Comparison of ENCODE assay signal across 1 cellular context in genomic region chr1:23791434-23792047, GRCh38.
TF ChIP-seq lines count a peak whose summit lies in the region.

No MANE protein-coding gene starts in this region.

TF ChIP-seq in HEK293, 187 proteins besides CTCF, POLR2A, EP300 and RAD21 (continued from another document):
- TF ChIP-seq, protein P1, sequence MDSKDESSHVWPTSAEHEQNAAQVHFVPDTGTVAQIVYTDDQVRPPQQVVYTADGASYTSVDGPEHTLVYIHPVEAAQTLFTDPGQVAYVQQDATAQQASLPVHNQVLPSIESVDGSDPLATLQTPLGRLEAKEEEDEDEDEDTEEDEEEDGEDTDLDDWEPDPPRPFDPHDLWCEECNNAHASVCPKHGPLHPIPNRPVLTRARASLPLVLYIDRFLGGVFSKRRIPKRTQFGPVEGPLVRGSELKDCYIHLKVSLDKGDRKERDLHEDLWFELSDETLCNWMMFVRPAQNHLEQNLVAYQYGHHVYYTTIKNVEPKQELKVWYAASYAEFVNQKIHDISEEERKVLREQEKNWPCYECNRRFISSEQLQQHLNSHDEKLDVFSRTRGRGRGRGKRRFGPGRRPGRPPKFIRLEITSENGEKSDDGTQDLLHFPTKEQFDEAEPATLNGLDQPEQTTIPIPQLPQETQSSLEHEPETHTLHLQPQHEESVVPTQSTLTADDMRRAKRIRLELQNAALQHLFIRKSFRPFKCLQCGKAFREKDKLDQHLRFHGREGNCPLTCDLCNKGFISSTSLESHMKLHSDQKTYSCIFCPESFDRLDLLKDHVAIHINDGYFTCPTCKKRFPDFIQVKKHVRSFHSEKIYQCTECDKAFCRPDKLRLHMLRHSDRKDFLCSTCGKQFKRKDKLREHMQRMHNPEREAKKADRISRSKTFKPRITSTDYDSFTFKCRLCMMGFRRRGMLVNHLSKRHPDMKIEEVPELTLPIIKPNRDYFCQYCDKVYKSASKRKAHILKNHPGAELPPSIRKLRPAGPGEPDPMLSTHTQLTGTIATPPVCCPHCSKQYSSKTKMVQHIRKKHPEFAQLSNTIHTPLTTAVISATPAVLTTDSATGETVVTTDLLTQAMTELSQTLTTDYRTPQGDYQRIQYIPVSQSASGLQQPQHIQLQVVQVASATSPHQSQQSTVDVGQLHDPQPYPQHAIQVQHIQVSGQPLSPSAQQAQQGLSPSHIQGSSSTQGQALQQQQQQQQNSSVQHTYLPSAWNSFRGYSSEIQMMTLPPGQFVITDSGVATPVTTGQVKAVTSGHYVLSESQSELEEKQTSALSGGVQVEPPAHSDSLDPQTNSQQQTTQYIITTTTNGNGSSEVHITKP (tag by site-specific recombination; IDR thresholded peaks at IDR 0.05), result peak; percentile 91
- TF ChIP-seq SP3 (tag by site-specific recombination; IDR thresholded peaks at IDR 0.05) (0 out of 2 replicates have a peak, but pooled peaks have one; percentile 28), SP2 (tag by site-specific recombination; IDR thresholded peaks at IDR 0.05) (peak; percentile 64), ZNF341 (tag by site-specific recombination; IDR thresholded peaks at IDR 0.05; ENCODE audit: low read depth) (peak; percentile 68), ZBTB48 (tag by site-specific recombination; IDR thresholded peaks at IDR 0.05) (peak; percentile 35), ATF2 (tag by site-specific recombination; IDR thresholded peaks at IDR 0.05; ENCODE audit: low read depth) (no peak), ZBTB44 (tag by site-specific recombination; IDR thresholded peaks at IDR 0.05) (no peak), GLIS1 (tag by site-specific recombination; IDR thresholded peaks at IDR 0.05) (0 out of 2 replicates have a peak, but pooled peaks have one; percentile 24), ZNF335 (tag by site-specific recombination; conservative IDR thresholded peaks at IDR 0.05) (peak; percentile 49; the same call in 1 of the 2 replicates)
- TF ChIP-seq, protein P2, sequence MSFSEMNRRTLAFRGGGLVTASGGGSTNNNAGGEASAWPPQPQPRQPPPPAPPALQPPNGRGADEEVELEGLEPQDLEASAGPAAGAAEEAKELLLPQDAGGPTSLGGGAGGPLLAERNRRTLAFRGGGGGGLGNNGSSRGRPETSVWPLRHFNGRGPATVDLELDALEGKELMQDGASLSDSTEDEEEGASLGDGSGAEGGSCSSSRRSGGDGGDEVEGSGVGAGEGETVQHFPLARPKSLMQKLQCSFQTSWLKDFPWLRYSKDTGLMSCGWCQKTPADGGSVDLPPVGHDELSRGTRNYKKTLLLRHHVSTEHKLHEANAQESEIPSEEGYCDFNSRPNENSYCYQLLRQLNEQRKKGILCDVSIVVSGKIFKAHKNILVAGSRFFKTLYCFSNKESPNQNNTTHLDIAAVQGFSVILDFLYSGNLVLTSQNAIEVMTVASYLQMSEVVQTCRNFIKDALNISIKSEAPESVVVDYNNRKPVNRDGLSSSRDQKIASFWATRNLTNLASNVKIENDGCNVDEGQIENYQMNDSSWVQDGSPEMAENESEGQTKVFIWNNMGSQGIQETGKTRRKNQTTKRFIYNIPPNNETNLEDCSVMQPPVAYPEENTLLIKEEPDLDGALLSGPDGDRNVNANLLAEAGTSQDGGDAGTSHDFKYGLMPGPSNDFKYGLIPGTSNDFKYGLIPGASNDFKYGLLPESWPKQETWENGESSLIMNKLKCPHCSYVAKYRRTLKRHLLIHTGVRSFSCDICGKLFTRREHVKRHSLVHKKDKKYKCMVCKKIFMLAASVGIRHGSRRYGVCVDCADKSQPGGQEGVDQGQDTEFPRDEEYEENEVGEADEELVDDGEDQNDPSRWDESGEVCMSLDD (tag by site-specific recombination; IDR thresholded peaks at IDR 0.05), result peak; percentile 88
- TF ChIP-seq, protein P3, sequence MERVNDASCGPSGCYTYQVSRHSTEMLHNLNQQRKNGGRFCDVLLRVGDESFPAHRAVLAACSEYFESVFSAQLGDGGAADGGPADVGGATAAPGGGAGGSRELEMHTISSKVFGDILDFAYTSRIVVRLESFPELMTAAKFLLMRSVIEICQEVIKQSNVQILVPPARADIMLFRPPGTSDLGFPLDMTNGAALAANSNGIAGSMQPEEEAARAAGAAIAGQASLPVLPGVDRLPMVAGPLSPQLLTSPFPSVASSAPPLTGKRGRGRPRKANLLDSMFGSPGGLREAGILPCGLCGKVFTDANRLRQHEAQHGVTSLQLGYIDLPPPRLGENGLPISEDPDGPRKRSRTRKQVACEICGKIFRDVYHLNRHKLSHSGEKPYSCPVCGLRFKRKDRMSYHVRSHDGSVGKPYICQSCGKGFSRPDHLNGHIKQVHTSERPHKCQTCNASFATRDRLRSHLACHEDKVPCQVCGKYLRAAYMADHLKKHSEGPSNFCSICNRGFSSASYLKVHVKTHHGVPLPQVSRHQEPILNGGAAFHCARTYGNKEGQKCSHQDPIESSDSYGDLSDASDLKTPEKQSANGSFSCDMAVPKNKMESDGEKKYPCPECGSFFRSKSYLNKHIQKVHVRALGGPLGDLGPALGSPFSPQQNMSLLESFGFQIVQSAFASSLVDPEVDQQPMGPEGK (tag by site-specific recombination; IDR thresholded peaks at IDR 0.05), result peak; percentile 58
